In genomic region chr16:75836377-75837010, GRCh38 we compare ENCODE assay signal across 17 cellular contexts.
DNase-seq lines count a peak whose midpoint lies in the region; ATAC-seq and TF ChIP-seq lines count a peak whose summit lies in the region.
"Had no signal": no experiment of that assay in that cellular context is flagged by ENCODE, and none has a peak within 500 bp of the region (broad histone marks: within the 10 kb centered on the region; RNA-seq: fewer than 3 reads in every experiment).

No MANE protein-coding gene starts in this region.

- no peaks in the 10 kb centered on the region for H3K36me3 ChIP-seq in GM23338 (ENCODE audit: insufficient read depth)
- H3K36me3 ChIP-seq in endodermal cell (ENCODE audit: control insufficient read depth, insufficient read depth, low read length): no peaks in the 10 kb centered on the region
- H3K36me3 ChIP-seq in neural progenitor cell: no peaks in the 10 kb centered on the region

- H4K20me1 ChIP-seq in GM23338 (replicated peaks; ENCODE audit: insufficient read depth) (peaks cover 22% of the 10 kb centered on the region), neural progenitor cell (ENCODE audit: low read depth) (no peaks in the 10 kb centered on the region)

- 4 to 57% methylated on average over 1 to 2 of the region's 2 CpGs for WGBS in endodermal cell (ENCODE audit: insufficient coverage in 1 of 2, insufficient read length in 1 of 2), 2 experiments

- H3K27me3 Mint-ChIP-seq in GM23338 (ENCODE audit: insufficient read depth, low read depth, poor library complexity): peaks cover 63% of the 10 kb centered on the region
- H3K27me3 Mint-ChIP-seq in endodermal cell (ENCODE audit: insufficient read depth): peaks cover 76% of the 10 kb centered on the region
- H3K27me3 Mint-ChIP-seq in neural progenitor cell (ENCODE audit: insufficient read depth, low read depth): no peaks in the 10 kb centered on the region

- H3K9me3 Mint-ChIP-seq in GM23338 (peaks cover 57% of the 10 kb centered on the region), endodermal cell (peaks cover 26% of the 10 kb centered on the region), neural progenitor cell (peaks cover 6% of the 10 kb centered on the region)

- H3K36me3 Mint-ChIP-seq in GM23338 (ENCODE audit: low read depth) (peaks cover 6% of the 10 kb centered on the region; the same call in 1 of the 3 replicates), endodermal cell (ENCODE audit: low read depth) (peaks cover 18% of the 10 kb centered on the region), neural progenitor cell (no peaks in the 10 kb centered on the region)
- H3K36me3 Mint-ChIP-seq: CD4-positive, alpha-beta memory T cell had no signal

- no peak overlapping the region for H3K9ac ChIP-seq in endodermal cell (ENCODE audit: extremely low read depth, low read length, poor library complexity, severe bottlenecking)
- H3K9ac ChIP-seq in neural progenitor cell: no peak overlapping the region
- H3K9ac ChIP-seq: GM23248 had no signal

- H3K27ac ChIP-seq in GM23338 (ENCODE audit: low read depth) (no peak overlapping the region), endodermal cell (ENCODE audit: low read depth, low read length) (no peak overlapping the region), neural progenitor cell (no peak overlapping the region)
- H3K27ac ChIP-seq: GM23248 had no signal

- DNase-seq in GM23338 (ENCODE audit: low spot score) (peak; percentile 61), endodermal cell (peak; percentile 61), left kidney (ENCODE audit: low read depth, low spot score) (peak; percentile 88), neural progenitor cell (ENCODE audit: low spot score) (no peak), amniotic stem cell (lab: John Stamatoyannopoulos, UW) (no peak), mesenteric fat pad (ENCODE audit: low spot score) (no peak), OCI-M1 (lab: John Stamatoyannopoulos, UW) (no peak)
- DNase-seq: C1 segment of cervical spinal cord; CD4-positive, alpha-beta memory T cell; COR-L47; DMS153; DND-41; GDM1; GM23248; HCEC 1CT had no signal

- no peak overlapping the region for H3K27ac Mint-ChIP-seq in GM23338
- no peak overlapping the region for H3K27ac Mint-ChIP-seq in endodermal cell
- H3K27ac Mint-ChIP-seq in neural progenitor cell: no peak overlapping the region
- H3K27ac Mint-ChIP-seq: CD4-positive, alpha-beta memory T cell had no signal

- H3K9me2 ChIP-seq in GM23338 (ENCODE audit: insufficient read depth): no peaks in the 10 kb centered on the region

- H2AFZ ChIP-seq in GM23338: no peak overlapping the region
- peak overlapping the region; percentile 52 for H2AFZ ChIP-seq in neural progenitor cell (replicated peaks)
- H2AFZ ChIP-seq: GM23248 had no signal

- H3K4me1 ChIP-seq in GM23338 (ENCODE audit: insufficient read depth): no peaks in the 10 kb centered on the region; the same call in 1 of the 2 replicates
- H3K4me1 ChIP-seq in endodermal cell (ENCODE audit: control insufficient read depth, insufficient read depth, low read length): peaks cover 11% of the 10 kb centered on the region
- no peaks in the 10 kb centered on the region for H3K4me1 ChIP-seq in neural progenitor cell

- H3K4me3 Mint-ChIP-seq in GM23338 (no peak overlapping the region), endodermal cell (no peak overlapping the region), neural progenitor cell (no peak overlapping the region)
- H3K4me3 Mint-ChIP-seq: CD4-positive, alpha-beta memory T cell had no signal

- peaks cover 33% of the 10 kb centered on the region for H3K9me3 ChIP-seq in endodermal cell (ENCODE audit: control insufficient read depth, low read length)
- no peaks in the 10 kb centered on the region for H3K9me3 ChIP-seq in neural progenitor cell (ENCODE audit: low read depth)

- H3K79me2 ChIP-seq in GM23338 (replicated peaks; ENCODE audit: insufficient read depth) (no peaks in the 10 kb centered on the region), neural progenitor cell (ENCODE audit: low read depth) (no peaks in the 10 kb centered on the region)

- TF ChIP-seq CTCF in GM23338 (conservative IDR thresholded peaks at IDR 0.05; ENCODE audit: low read depth in 2 of 2): no peak
- TF ChIP-seq CTCF in endodermal cell (conservative IDR thresholded peaks at IDR 0.05): no peak
- TF ChIP-seq CTCF in neural progenitor cell (IDR thresholded peaks at IDR 0.05): no peak

- no peaks in the 10 kb centered on the region for H3K4me1 Mint-ChIP-seq in GM23338
- peaks cover 44% of the 10 kb centered on the region for H3K4me1 Mint-ChIP-seq in endodermal cell
- no peaks in the 10 kb centered on the region for H3K4me1 Mint-ChIP-seq in neural progenitor cell
- H3K4me1 Mint-ChIP-seq: CD4-positive, alpha-beta memory T cell had no signal

- H3F3A ChIP-seq in GM23338 (replicated peaks; ENCODE audit: low read depth) (no peaks in the 10 kb centered on the region), neural progenitor cell (ENCODE audit: low read depth) (no peaks in the 10 kb centered on the region)

- H3K27me3 ChIP-seq in GM23338 (ENCODE audit: insufficient read depth): peaks cover 100% of the 10 kb centered on the region
- no peaks in the 10 kb centered on the region for H3K27me3 ChIP-seq in endodermal cell (ENCODE audit: control insufficient read depth, insufficient read depth, low read length, poor library complexity, severe bottlenecking)
- H3K27me3 ChIP-seq in neural progenitor cell: peaks cover 95% of the 10 kb centered on the region

- H3K4me3 ChIP-seq in GM23338: no peak overlapping the region
- peak overlapping the region; percentile 7 for H3K4me3 ChIP-seq in endodermal cell (ENCODE audit: low read length)
- H3K4me3 ChIP-seq in neural progenitor cell: no peak overlapping the region
- H3K4me3 ChIP-seq: GM12878, GM23248 had no signal

- ATAC-seq in GM23338 (no peak), GM21423 (IDR thresholded peaks at IDR 0.05; ENCODE audit: unreplicated experiment) (no peak)
- ATAC-seq: GM12878 had no signal

- H3K4me2 ChIP-seq in GM23338 (no peak overlapping the region), neural progenitor cell (no peak overlapping the region)

TF ChIP-seq in GM23338, 12 proteins besides CTCF, POLR2A, EP300 and RAD21:
- TF ChIP-seq ZNF462 (CRISPR knock-in tag; IDR thresholded peaks at IDR 0.05): no peak
- TF ChIP-seq POLR2AphosphoS5 (IDR thresholded peaks at IDR 0.05; ENCODE audit: low read depth): peak; percentile 50

Comparison
In these comparisons a context has a peak if more than half of its experiments do, and no peak if none do; other contexts are left out.
1. DNase-seq: peak in GM23338 (single experiment), endodermal cell (single experiment) and left kidney (single experiment); none in neural progenitor cell (single experiment), amniotic stem cell (single experiment), mesenteric fat pad (single experiment) and OCI-M1 (single experiment).